ENCODE assay signal across 8 cellular contexts in genomic region chr17:38751803-38752118, GRCh38. TPM values are rescaled to one million over a fixed set of nuclear protein-coding genes. Genes with fewer than 3 reads are reported as not detected.
DNase-seq lines count a peak whose midpoint lies in the region; ATAC-seq and TF ChIP-seq lines count a peak whose summit lies in the region.

No MANE protein-coding gene starts in this region.

- TF ChIP-seq POLR2A in spleen (IDR thresholded peaks at IDR 0.05): no peak

- peaks cover 0 to 35% (median 25%) of the 10 kb centered on the region in 6 donors for H3K36me3 ChIP-seq in spleen

- peak overlapping the region; percentile 93 to 99 for H3K4me3 ChIP-seq in cardiac fibroblast (replicated peaks in 1 of 2; ENCODE audit: low read depth in 2 of 2, low read length in 2 of 2)
- H3K4me3 ChIP-seq in spleen: peak overlapping the region; percentile 69 to 96 (median 88)

- H3K27me3 ChIP-seq in spleen (replicated peaks in 1 of 7): peaks cover 0 to 49% (median 41%) of the 10 kb centered on the region in 7 donors

- WGBS in spleen, 5 donors: 0 to 2% (median 1%) methylated on average over 32 of the region's 32 CpGs

- peaks cover 51 to 92% (median 79%) of the 10 kb centered on the region in 6 donors for H3K4me1 ChIP-seq in spleen

- H3K9me3 ChIP-seq in spleen: no peaks in the 10 kb centered on the region

- peak; percentile 89 for DNase-seq in EH (ENCODE audit: low read depth)
- DNase-seq in NCI-H2196 treated with DMSO at 0.1 percent for 48 hours (lab: John Stamatoyannopoulos, UW; ENCODE audit: unreplicated experiment): peak; percentile 43
- DNase-seq in activated CD4-positive, CD25-positive, alpha-beta regulatory T cell (lab: John Stamatoyannopoulos, UW): peak; percentile 71 to 85 (median 78)
- peak; percentile 89 to 91 for DNase-seq in cardiac fibroblast (ENCODE audit: low read depth in 2 of 2)
- peak; percentile 85 for DNase-seq in inferior parietal cortex (ENCODE audit: extremely low spot score)
- peak; percentile 94 for DNase-seq in spleen

- peak overlapping the region; percentile 61 to 96 (median 92) for H3K27ac ChIP-seq in spleen

- TF ChIP-seq CTCF in cardiac fibroblast (IDR thresholded peaks at IDR 0.05; ENCODE audit: low read depth, low read length) (no peak), spleen (IDR thresholded peaks at IDR 0.05 in 8 of 11, conservative IDR thresholded peaks at IDR 0.05 in 3 of 11) (no peak)

- intact Hi-C loops in spleen (cut with DNase I; ENCODE audit: low total_unique reads): no loop called here

- peak; percentile 30 for ATAC-seq in HG02973 (IDR thresholded peaks at IDR 0.05; ENCODE audit: unreplicated experiment)
- ATAC-seq in GM18519 (IDR thresholded peaks at IDR 0.05; ENCODE audit: low FRiP score, unreplicated experiment): no peak

RNA-seq across cellular contexts. Expression of gene PSMB3, which starts 0.8 kb away (rescaled TPM):
- total RNA-seq in spleen: 100 to 1,000 TPM; 119 to 182 (median 162) TPM
- 100 to 1,000 TPM; 199 to 235 (median 214) TPM for polyA plus RNA-seq in spleen

RNA-seq across cellular contexts. Expression of gene PCGF2, which starts 3.6 kb away (rescaled TPM):
- total RNA-seq in spleen: 10 to 100 TPM; 13.1 to 57.6 (median 25.7) TPM
- 10 to 100 TPM; 13.7 to 28.5 (median 25.7) TPM for polyA plus RNA-seq in spleen

RNA-seq across cellular contexts. Expression of gene CISD3, which starts 21.6 kb away (rescaled TPM):
- 10 to 100 TPM in 4 of 7 donors, 1 to 10 TPM in 3; 4.9 to 22.2 (median 11.5) TPM for total RNA-seq in spleen
- polyA plus RNA-seq in spleen: 10 to 100 TPM; 11.2 to 27.5 (median 24.0) TPM

RNA-seq across cellular contexts. Expression of gene MLLT6, which starts 46.7 kb away (rescaled TPM):
- total RNA-seq in spleen: 100 to 1,000 TPM; 112 to 244 (median 183) TPM
- polyA plus RNA-seq in spleen: 100 to 1,000 TPM in 1 of 3 donors, 10 to 100 TPM in 2; 27.3 to 124 (median 35.5) TPM

RNA-seq across cellular contexts. Expression of gene PIP4K2B, which starts 47.6 kb away (rescaled TPM):
- total RNA-seq in spleen: 10 to 100 TPM; 30.9 to 48.4 (median 42.9) TPM
- polyA plus RNA-seq in spleen: 10 to 100 TPM; 11.4 to 21.3 (median 12.2) TPM

Comparison
In these comparisons a context has a peak if more than half of its experiments do, and no peak if none do; other contexts are left out.
1. DNase-seq: peak in every context shown above with its lines; median percentile 94 in spleen; 90 in cardiac fibroblast; 89 in EH; 85 in inferior parietal cortex; 78 in activated CD4-positive, CD25-positive, alpha-beta regulatory T cell; 43 in NCI-H2196 treated with DMSO at 0.1 percent for 48 hours.